Comparison of ENCODE assay signal across 8 cellular contexts in the genomic region with DNA sequence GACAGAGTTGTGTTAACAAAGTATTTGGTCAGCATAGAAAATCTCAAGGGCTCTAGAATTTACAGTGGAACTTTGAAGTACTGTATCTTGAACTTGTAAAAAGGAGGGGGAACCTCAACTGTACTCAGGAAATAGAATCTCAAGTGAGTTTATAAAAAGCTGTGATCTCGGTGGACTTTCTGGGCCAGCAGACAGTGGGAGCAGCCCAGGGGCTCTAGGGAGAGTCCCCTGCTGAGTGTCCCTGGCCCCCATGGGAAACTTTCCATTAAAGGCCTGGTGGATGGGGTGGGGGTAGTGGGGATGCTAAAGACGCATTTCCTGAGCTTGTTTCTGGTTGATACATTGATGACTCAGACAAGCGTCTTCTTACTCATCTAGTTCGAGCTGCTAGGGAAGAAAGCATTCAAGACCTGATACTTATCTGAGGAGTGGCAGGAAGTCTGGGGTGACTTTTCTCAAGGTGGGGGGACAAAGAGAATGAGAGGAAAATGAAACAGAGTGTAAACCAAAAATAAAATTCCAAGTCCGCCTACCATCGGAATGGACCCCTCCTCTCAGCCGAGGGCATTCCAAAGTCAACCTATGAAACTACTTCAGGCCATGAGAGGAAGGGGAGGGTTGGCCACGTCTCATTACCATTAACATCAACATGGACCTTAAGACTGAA.
DNase-seq lines count a peak whose midpoint lies in the region; ATAC-seq and TF ChIP-seq lines count a peak whose summit lies in the region.

No MANE protein-coding gene starts in this region.

- H2AFZ ChIP-seq in DND-41 (ENCODE audit: low read depth, low read length): no peak overlapping the region

- H4K20me1 ChIP-seq in DND-41 (ENCODE audit: insufficient read depth, low read length): no peaks in the 10 kb centered on the region

- H3K4me1 ChIP-seq in DND-41 (ENCODE audit: insufficient read depth, low read length): no peaks in the 10 kb centered on the region

- H3K27ac ChIP-seq in DND-41 (ENCODE audit: low read length): no peak overlapping the region

- no peaks in the 10 kb centered on the region for H3K27me3 ChIP-seq in DND-41 (ENCODE audit: insufficient read depth, low read length, poor library complexity)

- no peaks in the 10 kb centered on the region for H3K36me3 ChIP-seq in DND-41 (ENCODE audit: insufficient read depth, low read length)

- H3K79me2 ChIP-seq in DND-41 (ENCODE audit: insufficient read depth, low read length): no peaks in the 10 kb centered on the region

- DNase-seq in DND-41: no peak
- DNase-seq in LHCN-M2 (ENCODE audit: low read depth): peak; percentile 73
- DNase-seq in activated T-cell treated with anti-CD3 and anti-CD28 coated beads for 24 hours (ENCODE audit: low read depth): peak; percentile 71
- no peak for DNase-seq in Right ventricle myocardium superior
- peak; percentile 51 for DNase-seq in stimulated activated CD8-positive, alpha-beta memory T cell treated with anti-CD3 and anti-CD28 coated beads, Interleukin-12 subunit alpha, Interleukin-12 subunit beta, amount 100 ng/mL, for 1 hour (ENCODE audit: low read depth)
- DNase-seq in ureter (ENCODE audit: low spot score): no peak
- DNase-seq in NCI-H524 (lab: John Stamatoyannopoulos, UW): no peak

- ATAC-seq in DND-41 (ENCODE audit: insufficient read depth, low read depth) (peak; percentile 53), GM21576 (IDR thresholded peaks at IDR 0.05; ENCODE audit: unreplicated experiment) (peak; percentile 83), Right ventricle myocardium superior (ENCODE audit: poor library complexity) (peak; percentile 23)

- no peak overlapping the region for H3K4me2 ChIP-seq in DND-41 (ENCODE audit: insufficient read depth, low read length)

- no peak overlapping the region for H3K4me3 ChIP-seq in DND-41 (ENCODE audit: low read depth in 1 of 2, low read length in 2 of 2)

- no peak for TF ChIP-seq CTCF in DND-41 (IDR thresholded peaks at IDR 0.05; ENCODE audit: borderline replicate concordance, extremely low read depth, low read length, poor library complexity, severe bottlenecking)

- no peaks in the 10 kb centered on the region for H3K9me3 ChIP-seq in DND-41 (ENCODE audit: insufficient read depth, low read length, severe bottlenecking)

- no peak overlapping the region for H3K9ac ChIP-seq in DND-41 (ENCODE audit: low read depth, low read length)

- intact Hi-C loops in Right ventricle myocardium superior (cut with DNase I): no loop called here

Comparison
In these comparisons a context has a peak if more than half of its experiments do, and no peak if none do; other contexts are left out.
1. ATAC-seq: peak in every context shown above with its lines; median percentile 83 in GM21576; 53 in DND-41; 23 in Right ventricle myocardium superior.
2. DNase-seq: peak in LHCN-M2 (single experiment), activated T-cell treated with anti-CD3 and anti-CD28 coated beads for 24 hours (single experiment) and stimulated activated CD8-positive, alpha-beta memory T cell treated with anti-CD3 and anti-CD28 coated beads, Interleukin-12 subunit alpha, Interleukin-12 subunit beta, amount 100 ng/mL, for 1 hour (single experiment); none in DND-41 (single experiment), Right ventricle myocardium superior (single experiment), ureter (single experiment) and NCI-H524 (0 of 2).